Comparison of ENCODE assay signal across 8 cellular contexts in the genomic region with DNA sequence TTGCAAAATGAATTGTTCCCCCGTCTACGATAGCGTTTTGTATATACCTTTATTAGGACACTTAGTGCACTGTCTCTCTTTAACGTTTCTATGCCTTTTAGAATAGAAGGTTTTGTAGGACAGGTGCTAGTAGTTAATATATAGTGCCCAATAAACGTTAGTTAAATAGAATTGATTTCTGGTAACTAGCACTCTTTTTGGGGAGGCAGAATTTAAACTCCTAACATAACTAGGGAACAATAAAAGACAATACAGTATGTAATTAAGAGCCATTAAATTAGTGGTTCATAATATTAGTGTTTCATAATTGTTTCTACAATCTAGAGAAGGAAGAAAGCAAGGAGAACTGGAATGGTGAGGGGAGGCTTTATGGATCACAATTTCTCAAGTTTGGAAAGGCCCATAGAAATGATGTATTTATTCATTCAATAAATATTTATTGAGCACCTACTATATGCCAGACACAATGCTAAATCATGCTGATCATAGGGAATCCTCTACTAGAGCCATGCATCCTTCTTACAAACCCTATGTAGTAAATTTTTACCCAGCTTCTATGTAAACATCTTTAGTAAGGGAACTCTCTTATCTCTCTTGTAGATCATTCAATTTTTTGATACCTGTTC. TPM values are rescaled to one million over a fixed set of nuclear protein-coding genes. Genes with fewer than 3 reads are reported as not detected.
A peak's percentile ranks its signal among the peaks of the same experiment; 100 is the strongest.
DNase-seq lines count a peak whose midpoint lies in the region; ATAC-seq and TF ChIP-seq lines count a peak whose summit lies in the region.

No MANE protein-coding gene starts in this region.

- H3K27me3 Mint-ChIP-seq in MCF 10A (ENCODE audit: insufficient read depth, unreplicated experiment), result no peaks in the 10 kb centered on the region

- 40% methylated on average over 3 of the region's 5 CpGs; no CpG with 5 or more reads in 1 of the 2 experiments for WGBS in mesodermal cell (ENCODE audit: insufficient coverage in 2 of 2), 2 experiments

- H3K27ac ChIP-seq in cardiac muscle cell, result peak overlapping the region; percentile 84
- H3K27ac ChIP-seq in mesodermal cell (ENCODE audit: low read depth, low read length, severe bottlenecking), result no peak overlapping the region
- peak overlapping the region; percentile 82 for H3K27ac ChIP-seq in upper lobe of right lung

- H3K9me3 ChIP-seq in cardiac muscle cell (ENCODE audit: low read depth) (no peaks in the 10 kb centered on the region), mesodermal cell (ENCODE audit: control insufficient read depth, low read length) (peaks cover 7% of the 10 kb centered on the region), upper lobe of right lung (no peaks in the 10 kb centered on the region)

- POLR2A ChIA-PET in MCF 10A (lab: Yijun Ruan, JAX), result interaction anchor here (0.8 to 7.9 kb wide), 32 partner anchors 8 to 1414 kb away, joined by 3 to 226 read pairs (median 10); a partner anchor contains a TSS

- peaks cover 5% of the 10 kb centered on the region for H3K36me3 Mint-ChIP-seq in MCF 10A (ENCODE audit: insufficient read depth, unreplicated experiment)

- no peak for TF ChIP-seq CTCF in cardiac muscle cell (IDR thresholded peaks at IDR 0.05; ENCODE audit: low read depth, low read length)
- TF ChIP-seq CTCF in MCF 10A (IDR thresholded peaks at IDR 0.05; ENCODE audit: unreplicated experiment), result no peak
- TF ChIP-seq CTCF in upper lobe of right lung (IDR thresholded peaks at IDR 0.05), result no peak

- H3K36me3 ChIP-seq in cardiac muscle cell (no peaks in the 10 kb centered on the region), mesodermal cell (ENCODE audit: control insufficient read depth, insufficient read depth, low read length) (no peaks in the 10 kb centered on the region), upper lobe of right lung (no peaks in the 10 kb centered on the region)

- intact Hi-C loops in cardiac septum (cut with DNase I) (loop anchor here (2.0 kb wide), 2 partner anchors 14 to 38 kb away; a partner anchor contains a TSS), MCF 10A (cut with micrococcal nuclease) (loop anchor here (1.0 kb wide), 1 partner anchor 14 kb away; no protein-coding TSS in a partner anchor), upper lobe of right lung (cut with DNase I) (no loop called here)

- DNase-seq in cardiac muscle cell (ENCODE audit: low read depth in 1 of 2, low spot score in 1 of 2), result no peak
- DNase-seq in cardiac septum (ENCODE audit: low spot score), result no peak
- no peak for DNase-seq in MCF 10A (ENCODE audit: unreplicated experiment)
- DNase-seq in upper lobe of right lung, result no peak
- DNase-seq in NOMO-1 treated with dmso at 0.1 percent for 144 hours (lab: John Stamatoyannopoulos, UW; ENCODE audit: unreplicated experiment), result no peak
- no peak for DNase-seq in stimulated activated CD8-positive, alpha-beta memory T cell treated with anti-CD3 and anti-CD28 coated beads, Interleukin-4, amount 100 ng/mL, for 48 hours

- peak overlapping the region; percentile 60 for H3K4me3 ChIP-seq in cardiac muscle cell
- peak overlapping the region; percentile 60 for H3K4me3 ChIP-seq in mesodermal cell (ENCODE audit: extremely low read depth, insufficient read depth, low read length, poor library complexity, severe bottlenecking)
- peak overlapping the region; percentile 65 for H3K4me3 ChIP-seq in upper lobe of right lung

- H3K4me1 Mint-ChIP-seq in MCF 10A (ENCODE audit: insufficient read depth, unreplicated experiment), result peaks cover 37% of the 10 kb centered on the region

- CTCF ChIA-PET in MCF 10A (lab: Yijun Ruan, JAX), result interaction anchor here (1.0 to 9.1 kb wide), 12 partner anchors 8 to 106 kb away, joined by 3 to 145 read pairs (median 4); a partner anchor contains a TSS

- BruUV-seq in MCF 10A (replicated peaks; lab: Mats Ljungman, UMichigan), result no TSS peak

- H3K9me3 Mint-ChIP-seq in MCF 10A (ENCODE audit: unreplicated experiment), result no peaks in the 10 kb centered on the region

- H3K4me1 ChIP-seq in cardiac muscle cell (ENCODE audit: low read depth) (peaks cover 27% of the 10 kb centered on the region), mesodermal cell (ENCODE audit: control insufficient read depth, insufficient read depth, low read length, poor library complexity, severe bottlenecking) (peaks cover 21% of the 10 kb centered on the region), upper lobe of right lung (peaks cover 39% of the 10 kb centered on the region)

- H3K27me3 ChIP-seq in cardiac muscle cell (no peaks in the 10 kb centered on the region), upper lobe of right lung (no peaks in the 10 kb centered on the region)

- ATAC-seq in upper lobe of right lung (no peak), HG02885 (IDR thresholded peaks at IDR 0.05; ENCODE audit: poor library complexity, unreplicated experiment) (no peak)

- peak overlapping the region; percentile 92 for H3K4me3 Mint-ChIP-seq in MCF 10A (ENCODE audit: unreplicated experiment)

- H3K27ac Mint-ChIP-seq in MCF 10A (ENCODE audit: low read depth, unreplicated experiment), result peak overlapping the region; percentile 96

RNA-seq across cellular contexts. Expression of a gene that starts 0.7 kb away (rescaled TPM):
- 20.6 and 43.4 TPM in 2 replicates for total RNA-seq in cardiac muscle cell
- polyA plus RNA-seq in cardiac muscle cell, result 65.1 and 88.2 TPM in 2 replicates
- total RNA-seq in cardiac septum, result 36.8 TPM
- 17.6 and 20.9 TPM in 2 replicates for total RNA-seq in MCF 10A (2022)
- 28.8 TPM for polyA plus RNA-seq in mesodermal cell (2013, experiment 1 of 2)
- 30.3 TPM for polyA plus RNA-seq in mesodermal cell (2013, experiment 2 of 2)
- total RNA-seq in upper lobe of right lung, result 21.4 TPM

RNA-seq across cellular contexts. Expression of a gene that starts 0.9 kb away (rescaled TPM):
- total RNA-seq in cardiac muscle cell, result 4.3 and 5.7 TPM in 2 replicates
- 2.7 and 5.4 TPM in 2 replicates for polyA plus RNA-seq in cardiac muscle cell
- total RNA-seq in cardiac septum, result 2.9 TPM
- total RNA-seq in MCF 10A (2022), result 2.6 and 3.1 TPM in 2 replicates
- 1.1 TPM for polyA plus RNA-seq in mesodermal cell (2013, experiment 1 of 2)
- polyA plus RNA-seq in mesodermal cell (2013, experiment 2 of 2), result 0.71 TPM
- total RNA-seq in upper lobe of right lung, result 0.69 TPM

RNA-seq across cellular contexts. Expression of a gene that starts 7.4 kb away (rescaled TPM):
- 33.4 and 39.2 TPM in 2 replicates for total RNA-seq in cardiac muscle cell
- 46.4 and 59.0 TPM in 2 replicates for polyA plus RNA-seq in cardiac muscle cell
- 25.6 TPM for total RNA-seq in cardiac septum
- 40.1 and 42.1 TPM in 2 replicates for total RNA-seq in MCF 10A (2022)
- polyA plus RNA-seq in mesodermal cell (2013, experiment 1 of 2), result 35.9 TPM
- 30.4 TPM for polyA plus RNA-seq in mesodermal cell (2013, experiment 2 of 2)
- total RNA-seq in upper lobe of right lung, result 32.8 TPM

RNA-seq across cellular contexts. Expression of a gene that starts 31.1 kb away (rescaled TPM):
- total RNA-seq in cardiac muscle cell (190 and 260 TPM in 2 replicates), cardiac septum (689 TPM), MCF 10A (2022) (576 and 599 TPM in 2 replicates), upper lobe of right lung (945 TPM)
- 172 and 303 TPM in 2 replicates for polyA plus RNA-seq in cardiac muscle cell
- polyA plus RNA-seq in mesodermal cell (2013, experiment 1 of 2), result 144 TPM
- 135 TPM for polyA plus RNA-seq in mesodermal cell (2013, experiment 2 of 2)

RNA-seq across cellular contexts. Expression of a gene that starts 37.9 kb away (rescaled TPM):
- total RNA-seq in cardiac muscle cell (282 and 329 TPM in 2 replicates), cardiac septum (74.2 TPM), MCF 10A (2022) (370 and 403 TPM in 2 replicates), upper lobe of right lung (102 TPM)
- 272 and 289 TPM in 2 replicates for polyA plus RNA-seq in cardiac muscle cell
- 161 TPM for polyA plus RNA-seq in mesodermal cell (2013, experiment 1 of 2)
- polyA plus RNA-seq in mesodermal cell (2013, experiment 2 of 2), result 144 TPM
